Comparison of ENCODE assay signal across 33 cellular contexts in genomic region chr19:49984491-49984890, GRCh38. TPM values are rescaled to one million over a fixed set of nuclear protein-coding genes. Genes with fewer than 3 reads are reported as not detected.
"Had no signal": no experiment of that assay in that cellular context is flagged by ENCODE, and none has a peak within 500 bp of the region (broad histone marks: within the 10 kb centered on the region; RNA-seq: fewer than 3 reads in every experiment).

No MANE protein-coding gene starts in this region.

- H3K27me3 ChIP-seq: gastrocnemius medialis, hepatocyte, left lung, right atrium auricular region, stomach, thyroid gland, vagina had no signal

- H3K9me3 Mint-ChIP-seq: endodermal cell; mesothelial cell of epicardium; natural killer cell treated with Interleukin-12 subunit alpha and Interleukin-12 subunit beta and Interleukin-15 and Interleukin-18, amount 100 ng/mL, for 72 hours had no signal

- H3K27ac Mint-ChIP-seq: dendritic cell treated with granulocyte-macrophage colony-stimulating factor and Interleukin-4, amounts not matched to agents 40 ng/mL and 50 ng/mL, for 4 days; endodermal cell; mesothelial cell of epicardium; natural killer cell treated with Interleukin-12 subunit alpha and Interleukin-12 subunit beta and Interleukin-15 and Interleukin-18, amount 100 ng/mL, for 72 hours had no signal

- H3K4me3 Mint-ChIP-seq: dendritic cell treated with granulocyte-macrophage colony-stimulating factor and Interleukin-4, amounts not matched to agents 40 ng/mL and 50 ng/mL, for 4 days; endodermal cell; mesothelial cell of epicardium; naive B cell; natural killer cell treated with Interleukin-12 subunit alpha and Interleukin-12 subunit beta and Interleukin-15 and Interleukin-18, amount 100 ng/mL, for 72 hours; neural crest cell had no signal

- H3K4me1 ChIP-seq: gastrocnemius medialis, left lung, prostate gland, right atrium auricular region, stomach, thyroid gland, vagina had no signal

- DNase-seq: effector CD8-positive, alpha-beta T cell; endodermal cell; foreskin fibroblast; gastrocnemius medialis; head of caudate nucleus; kidney; left cardiac atrium; left lung; mesenchymal stem cell; mucosa of descending colon; naive B cell; stimulated activated CD4-positive, alpha-beta T cell treated with anti-CD3 and anti-CD28 coated beads, Interleukin-12 subunit alpha, Interleukin-12 subunit beta, amount 100 ng/mL, for 4 hours; stimulated activated CD4-positive, alpha-beta T cell treated with anti-CD3 and anti-CD28 coated beads, Interleukin-1b, Interleukin-23, amount 100 ng/mL, for 48 hours; stimulated activated CD4-positive, alpha-beta T cell treated with anti-CD3 and anti-CD28 coated beads, Interleukin-4, amount 100 ng/mL, for 1 hour; stimulated activated CD8-positive, alpha-beta memory T cell treated with anti-CD3 and anti-CD28 coated beads, Interleukin-4, amount 100 ng/mL, for 48 hours; stimulated activated naive CD4-positive, alpha-beta T cell treated with Interleukin-2 at 50 U/mL for 16 hours; stomach; thyroid gland; trophoblast cell had no signal

- H3K27me3 Mint-ChIP-seq: dendritic cell treated with granulocyte-macrophage colony-stimulating factor and Interleukin-4, amounts not matched to agents 40 ng/mL and 50 ng/mL, for 4 days; naive B cell; natural killer cell treated with Interleukin-12 subunit alpha and Interleukin-12 subunit beta and Interleukin-15 and Interleukin-18, amount 100 ng/mL, for 72 hours had no signal

- H3K9me3 ChIP-seq: gastrocnemius medialis, left lung, mucosa of descending colon, prostate gland, right atrium auricular region, stomach, thyroid gland, vagina had no signal

- ATAC-seq: esophagus mucosa; left lung; natural killer cell treated with Interleukin-12 subunit alpha and Interleukin-12 subunit beta and Interleukin-15 and Interleukin-18, amount 100 ng/mL, for 72 hours; sciatic nerve had no signal

- H3K36me3 ChIP-seq: prostate gland had no signal

- H3K27ac ChIP-seq: epithelial cell of prostate, gastrocnemius medialis, hepatocyte, left lung, prostate gland, right atrium auricular region, stomach, thyroid gland, vagina had no signal

- H3K4me1 Mint-ChIP-seq: endodermal cell, mesothelial cell of epicardium had no signal

- H3K4me3 ChIP-seq: gastrocnemius medialis, hepatocyte, left lung, mucosa of descending colon, prostate gland, right atrium auricular region, smooth muscle cell, stomach, thyroid gland, vagina had no signal

RNA-seq across cellular contexts. Expression of gene SIGLEC11, which starts 23.5 kb away (rescaled TPM):
- total RNA-seq: endodermal cell; esophagus mucosa; lung microvascular endothelial cell; natural killer cell treated with Interleukin-12 subunit alpha and Interleukin-12 subunit beta and Interleukin-15 and Interleukin-18, amount 100 ng/mL, for 72 hours; neural crest cell; osteocyte; smooth muscle cell had no signal
- polyA plus RNA-seq: smooth muscle cell had no signal
